In genomic region chr10:29998142-29998808, GRCh38 we compare ENCODE assay signal across 8 cellular contexts.
A peak's percentile ranks its signal among the peaks of the same experiment; 100 is the strongest.
DNase-seq lines count a peak whose midpoint lies in the region; ATAC-seq, FAIRE-seq and TF ChIP-seq lines count a peak whose summit lies in the region.

No MANE protein-coding gene starts in this region.

- H2AFZ ChIP-seq in astrocyte (ENCODE audit: low read depth, low read length), result no peak overlapping the region

- H3K9me3 Mint-ChIP-seq in astrocyte (ENCODE audit: unreplicated experiment), result peaks cover 2% of the 10 kb centered on the region

- no peak overlapping the region for H3K9ac ChIP-seq in astrocyte (ENCODE audit: low read length)

- H3K36me3 ChIP-seq in astrocyte (ENCODE audit: insufficient read depth, low read length) (no peaks in the 10 kb centered on the region), small intestine (ENCODE audit: control insufficient read depth in 2 of 2, insufficient read depth in 2 of 2, low read length in 2 of 2) (no peaks in the 10 kb centered on the region)

- H3K4me1 ChIP-seq in astrocyte (ENCODE audit: insufficient read depth, low read length) (peaks cover 19% of the 10 kb centered on the region), small intestine (ENCODE audit: control insufficient read depth in 2 of 2, insufficient read depth in 1 of 2, low read depth in 1 of 2, low read length in 1 of 2) (no peaks in the 10 kb centered on the region)

- no peak for ATAC-seq in GM19452 (IDR thresholded peaks at IDR 0.05; ENCODE audit: unreplicated experiment)

- H3K79me2 ChIP-seq in astrocyte (ENCODE audit: insufficient read depth, low read length), result no peaks in the 10 kb centered on the region

- peaks cover 4% of the 10 kb centered on the region for H3K27me3 Mint-ChIP-seq in astrocyte (ENCODE audit: low read depth, unreplicated experiment)

- H3K27me3 ChIP-seq in astrocyte (ENCODE audit: insufficient read depth, low read length) (no peaks in the 10 kb centered on the region), small intestine (ENCODE audit: control insufficient read depth in 2 of 2, insufficient read depth in 2 of 2, low read length in 2 of 2) (no peaks in the 10 kb centered on the region)

- H4K20me1 ChIP-seq in astrocyte (ENCODE audit: insufficient read depth, low read length), result no peaks in the 10 kb centered on the region

- no peak overlapping the region for H3K4me2 ChIP-seq in astrocyte (ENCODE audit: low read length)

- no peak overlapping the region for H3K4me3 Mint-ChIP-seq in astrocyte (ENCODE audit: unreplicated experiment)

- H3K4me1 Mint-ChIP-seq in astrocyte (ENCODE audit: low read depth, unreplicated experiment), result peaks cover 33% of the 10 kb centered on the region

- no peak for TF ChIP-seq POLR2A in H54 (IDR thresholded peaks at IDR 0.05; ENCODE audit: low read depth, low read length)

- peak; percentile 27 for DNase-seq in GM04503 (ENCODE audit: low read depth)
- DNase-seq in H54 (ENCODE audit: insufficient read length, low spot score), result peak; percentile 60
- peak; percentile 83 for DNase-seq in NAMALWA (ENCODE audit: low spot score)
- peak; percentile 66 for DNase-seq in T-helper 9 cell
- DNase-seq in astrocyte (ENCODE audit: low read depth), result peak; percentile 51
- peak; percentile 44 to 67 for DNase-seq in hippocampal formation (lab: John Stamatoyannopoulos, UW)
- peak; percentile 82 for DNase-seq in small intestine

- WGBS in small intestine, 3 donors, result 39 to 45% (median 41%) methylated on average over 12 of the region's 12 CpGs

- H3K4me3 ChIP-seq in astrocyte (ENCODE audit: insufficient read depth, low read depth, low read length), result no peak overlapping the region
- no peak overlapping the region for H3K4me3 ChIP-seq in small intestine (ENCODE audit: low read depth in 1 of 2, low read length in 2 of 2)

- H3K27ac ChIP-seq in astrocyte (ENCODE audit: low read depth, low read length) (no peak overlapping the region), small intestine (ENCODE audit: low read depth in 1 of 2, low read length in 1 of 2) (no peak overlapping the region)

- TF ChIP-seq CTCF in astrocyte (IDR thresholded peaks at IDR 0.05; ENCODE audit: insufficient read depth, low read depth, low read length), result peak; percentile 99

- FAIRE-seq in H54 (lab: Jason Lieb, UNC), result no peak
- FAIRE-seq in astrocyte (lab: Jason Lieb, UNC), result peak; percentile 13
- no peak for FAIRE-seq in small intestine (lab: Jason Lieb, UNC)

- H3K27ac Mint-ChIP-seq in astrocyte (ENCODE audit: unreplicated experiment), result no peak overlapping the region

- H3K9me3 ChIP-seq in astrocyte (ENCODE audit: insufficient read depth, low read depth, low read length) (no peaks in the 10 kb centered on the region), small intestine (ENCODE audit: control insufficient read depth, low read depth) (no peaks in the 10 kb centered on the region)

- no peaks in the 10 kb centered on the region for H3K36me3 Mint-ChIP-seq in astrocyte (ENCODE audit: low read depth, unreplicated experiment)

Comparison
In these comparisons a context has a peak if more than half of its experiments do, and no peak if none do; other contexts are left out.
1. DNase-seq: peak in every context shown above with its lines; median percentile 83 in NAMALWA; 82 in small intestine; 66 in T-helper 9 cell; 60 in H54; 56 in hippocampal formation; 51 in astrocyte; 27 in GM04503.